17 cellular contexts compared by ENCODE assay signal in the genomic region with DNA sequence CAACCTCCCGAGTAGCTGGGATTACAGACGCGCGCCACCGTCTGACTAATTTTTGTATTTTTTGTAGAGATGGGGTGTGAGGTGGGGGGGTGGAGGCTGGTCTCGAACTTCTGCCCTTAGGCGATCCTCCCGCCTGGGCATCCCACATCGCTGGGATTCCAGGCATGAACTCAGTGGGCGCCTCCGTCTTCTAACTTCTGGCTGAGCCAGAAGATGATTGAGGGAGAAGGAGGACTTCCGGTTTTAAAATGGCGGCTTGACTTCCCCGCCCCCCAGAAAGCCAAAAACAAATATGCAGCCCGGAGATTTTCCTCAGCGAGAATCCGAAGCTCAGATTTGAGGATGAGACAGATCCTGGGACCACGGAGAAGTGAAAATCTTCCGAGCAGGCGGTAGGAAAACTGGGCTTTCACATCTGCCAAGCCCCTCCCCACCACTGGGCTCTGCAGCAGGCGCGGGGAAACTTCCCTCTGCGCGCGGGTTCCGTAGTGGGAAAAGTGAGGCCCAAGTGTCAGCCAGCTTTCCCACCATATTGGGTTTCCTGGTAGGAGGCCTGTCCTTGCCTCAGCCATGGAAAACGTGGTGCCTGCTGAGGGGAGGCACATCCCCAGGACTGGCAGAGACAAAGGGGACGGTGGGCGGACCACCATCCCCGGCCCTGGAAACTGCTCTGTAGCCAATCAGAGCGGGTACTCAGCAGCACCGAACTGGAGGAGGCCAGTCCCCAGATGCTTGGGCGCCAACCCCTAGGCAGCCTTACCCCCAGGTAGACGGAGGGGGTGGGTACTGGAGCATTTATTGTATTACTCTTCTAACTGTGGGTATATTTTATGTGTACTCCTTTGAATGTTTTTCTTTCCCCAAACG.
"Had no signal": no experiment of that assay in that cellular context is flagged by ENCODE, and none has a peak within 500 bp of the region (broad histone marks: within the 10 kb centered on the region; RNA-seq: fewer than 3 reads in every experiment).

No MANE protein-coding gene starts in this region.

- DNase-seq: effector CD4-positive, alpha-beta T cell; heart left ventricle; hippocampal formation; mammary epithelial cell; mucosa of descending colon; naive thymus-derived CD8-positive, alpha-beta T cell; ovary; right cardiac atrium; small intestine; stimulated activated CD4-positive, alpha-beta T cell treated with anti-CD3 and anti-CD28 coated beads, Interleukin-12 subunit alpha, Interleukin-12 subunit beta, amount 100 ng/mL, for 4 hours; stimulated activated naive CD4-positive, alpha-beta T cell; stomach; substantia nigra had no signal

- H3K9me3 ChIP-seq: heart left ventricle, mucosa of descending colon, ovary, stomach had no signal

- H3K4me1 ChIP-seq: heart left ventricle, stomach had no signal

- H3K4me3 ChIP-seq: coronary artery, heart left ventricle, mucosa of descending colon, ovary, stomach had no signal

- H3K27me3 ChIP-seq: heart left ventricle, ovary, stomach had no signal

- H3K27ac ChIP-seq: coronary artery, heart left ventricle, ovary, stomach had no signal

- H3K36me3 ChIP-seq: heart left ventricle, ovary, stomach had no signal

- FAIRE-seq: frontal cortex, islet of Langerhans, small intestine, urothelium cell line had no signal
